In the genomic region with DNA sequence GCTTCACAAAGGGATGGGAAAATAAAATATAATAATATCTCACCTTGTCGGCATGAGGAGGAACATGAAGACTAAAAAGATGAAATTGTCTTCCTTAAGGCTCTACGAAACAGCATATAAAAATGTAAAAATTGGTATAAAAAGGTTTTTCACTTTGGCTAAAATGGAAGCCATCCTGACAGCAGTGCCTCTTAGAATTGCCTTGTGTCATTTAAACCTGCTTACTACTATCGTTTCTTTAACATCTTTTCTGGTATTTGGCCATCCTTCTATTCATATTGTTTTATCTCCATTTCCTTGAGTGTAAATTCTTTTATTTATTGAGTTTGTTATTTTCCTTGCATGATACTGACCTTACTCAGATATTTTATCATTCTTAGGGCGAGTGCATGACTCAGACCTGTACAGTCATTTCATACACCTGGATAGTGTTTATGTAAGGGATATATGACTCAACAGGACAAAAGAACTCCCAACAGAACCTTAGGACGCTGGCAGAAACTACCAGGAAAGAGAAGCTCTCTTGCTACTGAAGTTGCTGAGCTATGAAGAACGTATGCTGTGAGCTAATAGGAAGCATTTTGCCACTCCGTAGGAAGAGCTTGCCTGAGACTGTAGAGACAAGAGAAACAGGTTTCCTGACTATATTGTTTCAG, we compare ENCODE assay signal across 11 cellular contexts. TPM values are rescaled to one million over a fixed set of nuclear protein-coding genes. Genes with fewer than 3 reads are reported as not detected.
DNase-seq lines count a peak whose midpoint lies in the region; FAIRE-seq lines count a peak whose summit lies in the region.
"Had no signal": no experiment of that assay in that cellular context is flagged by ENCODE, and none has a peak within 500 bp of the region (broad histone marks: within the 10 kb centered on the region; RNA-seq: fewer than 3 reads in every experiment).

No MANE protein-coding gene starts in this region.

- peaks cover 5% of the 10 kb centered on the region for H3K4me1 Mint-ChIP-seq in activated T-helper 1 cell treated with anti-CD3 and anti-CD28 coated beads, Interleukin-12 subunit alpha, Interleukin-12 subunit beta, Interleukin-2, Interleukin-4 antibody, amounts not matched to agents 30 ng/mL and 10 ng/mL and 1 ng/mL, durations not matched to agents 14 hours and 24 hours and 36 hours (ENCODE audit: low read depth)

- H3K27me3 Mint-ChIP-seq in activated T-helper 1 cell treated with anti-CD3 and anti-CD28 coated beads, Interleukin-12 subunit alpha, Interleukin-12 subunit beta, Interleukin-2, Interleukin-4 antibody, amounts not matched to agents 30 ng/mL and 10 ng/mL and 1 ng/mL, durations not matched to agents 14 hours and 24 hours and 36 hours (ENCODE audit: insufficient read depth) = no peaks in the 10 kb centered on the region

- H3K9me3 Mint-ChIP-seq in activated T-helper 1 cell treated with anti-CD3 and anti-CD28 coated beads, Interleukin-12 subunit alpha, Interleukin-12 subunit beta, Interleukin-2, Interleukin-4 antibody, amounts not matched to agents 30 ng/mL and 10 ng/mL and 1 ng/mL, durations not matched to agents 14 hours and 24 hours and 36 hours = no peaks in the 10 kb centered on the region
- H3K9me3 Mint-ChIP-seq: effector memory CD8-positive, alpha-beta T cell had no signal

- peaks cover 3% of the 10 kb centered on the region for H3K36me3 Mint-ChIP-seq in activated T-helper 1 cell treated with anti-CD3 and anti-CD28 coated beads, Interleukin-12 subunit alpha, Interleukin-12 subunit beta, Interleukin-2, Interleukin-4 antibody, amounts not matched to agents 30 ng/mL and 10 ng/mL and 1 ng/mL, durations not matched to agents 14 hours and 24 hours and 36 hours (ENCODE audit: low read depth)

- no peak overlapping the region for H3K27ac ChIP-seq in substantia nigra (ENCODE audit: low read depth, low read length, poor library complexity, severe bottlenecking)

- intact Hi-C loops in activated T-helper 1 cell treated with anti-CD3 and anti-CD28 coated beads, Interleukin-12 subunit alpha, Interleukin-12 subunit beta, Interleukin-2, Interleukin-4 antibody, amounts not matched to agents 30 ng/mL and 10 ng/mL and 1 ng/mL, durations not matched to agents 14 hours and 24 hours and 36 hours (cut with micrococcal nuclease) = no loop called here

- no peak overlapping the region for H3K27ac Mint-ChIP-seq in activated T-helper 1 cell treated with anti-CD3 and anti-CD28 coated beads, Interleukin-12 subunit alpha, Interleukin-12 subunit beta, Interleukin-2, Interleukin-4 antibody, amounts not matched to agents 30 ng/mL and 10 ng/mL and 1 ng/mL, durations not matched to agents 14 hours and 24 hours and 36 hours
- H3K27ac Mint-ChIP-seq: effector memory CD8-positive, alpha-beta T cell had no signal

- DNase-seq in COLO668 (lab: John Stamatoyannopoulos, UW; ENCODE audit: unreplicated experiment) (peak; percentile 24), LoVo (ENCODE audit: low spot score) (peak; percentile 92), mucosa of gallbladder (ENCODE audit: low spot score) (peak; percentile 69), substantia nigra (lab: John Stamatoyannopoulos, UW) (no peak), cerebellar cortex (ENCODE audit: low spot score) (no peak)
- no peak for DNase-seq in activated effector memory CD4-positive, alpha-beta T cell treated with anti-CD3 and anti-CD28 coated beads, Interleukin-2, amount 50 U/mL, for 16 hours
- no peak for DNase-seq in activated T-helper 1 cell treated with anti-CD3 and anti-CD28 coated beads, Interleukin-12 subunit alpha, Interleukin-12 subunit beta, Interleukin-2, Interleukin-4 antibody, amounts not matched to agents 30 ng/mL and 10 ng/mL and 1 ng/mL, durations not matched to agents 14 hours and 24 hours and 36 hours (ENCODE audit: low spot score)
- DNase-seq: DMS79; effector memory CD8-positive, alpha-beta T cell; NCI-H1105 had no signal

- no peak overlapping the region for H3K4me3 Mint-ChIP-seq in activated T-helper 1 cell treated with anti-CD3 and anti-CD28 coated beads, Interleukin-12 subunit alpha, Interleukin-12 subunit beta, Interleukin-2, Interleukin-4 antibody, amounts not matched to agents 30 ng/mL and 10 ng/mL and 1 ng/mL, durations not matched to agents 14 hours and 24 hours and 36 hours
- H3K4me3 Mint-ChIP-seq: effector memory CD8-positive, alpha-beta T cell had no signal

- FAIRE-seq in colon (lab: Jason Lieb, UNC) = peak; percentile 41

RNA-seq across cellular contexts. Expression of gene CDKN2AIP, which starts 5.8 kb away (rescaled TPM):
- total RNA-seq in mucosa of gallbladder = 19.1 TPM
- 23.9 and 24.1 TPM in 2 replicates for total RNA-seq in activated T-helper 1 cell treated with anti-CD3 and anti-CD28 coated beads, Interleukin-12 subunit alpha, Interleukin-12 subunit beta, Interleukin-2, Interleukin-4 antibody, amounts not matched to agents 30 ng/mL and 10 ng/mL and 1 ng/mL, durations not matched to agents 14 hours and 24 hours and 36 hours

Comparison
In these comparisons a context has a peak if more than half of its experiments do, and no peak if none do; other contexts are left out.
1. DNase-seq: peak in COLO668 (single experiment), LoVo (single experiment) and mucosa of gallbladder (single experiment); none in substantia nigra (0 of 49), activated effector memory CD4-positive, alpha-beta T cell treated with anti-CD3 and anti-CD28 coated beads, Interleukin-2, amount 50 U/mL, for 16 hours (single experiment), cerebellar cortex (single experiment) and activated T-helper 1 cell treated with anti-CD3 and anti-CD28 coated beads, Interleukin-12 subunit alpha, Interleukin-12 subunit beta, Interleukin-2, Interleukin-4 antibody, amounts not matched to agents 30 ng/mL and 10 ng/mL and 1 ng/mL, durations not matched to agents 14 hours and 24 hours and 36 hours (single experiment).